Comparison of ENCODE assay signal across 1 cellular context in the genomic region with DNA sequence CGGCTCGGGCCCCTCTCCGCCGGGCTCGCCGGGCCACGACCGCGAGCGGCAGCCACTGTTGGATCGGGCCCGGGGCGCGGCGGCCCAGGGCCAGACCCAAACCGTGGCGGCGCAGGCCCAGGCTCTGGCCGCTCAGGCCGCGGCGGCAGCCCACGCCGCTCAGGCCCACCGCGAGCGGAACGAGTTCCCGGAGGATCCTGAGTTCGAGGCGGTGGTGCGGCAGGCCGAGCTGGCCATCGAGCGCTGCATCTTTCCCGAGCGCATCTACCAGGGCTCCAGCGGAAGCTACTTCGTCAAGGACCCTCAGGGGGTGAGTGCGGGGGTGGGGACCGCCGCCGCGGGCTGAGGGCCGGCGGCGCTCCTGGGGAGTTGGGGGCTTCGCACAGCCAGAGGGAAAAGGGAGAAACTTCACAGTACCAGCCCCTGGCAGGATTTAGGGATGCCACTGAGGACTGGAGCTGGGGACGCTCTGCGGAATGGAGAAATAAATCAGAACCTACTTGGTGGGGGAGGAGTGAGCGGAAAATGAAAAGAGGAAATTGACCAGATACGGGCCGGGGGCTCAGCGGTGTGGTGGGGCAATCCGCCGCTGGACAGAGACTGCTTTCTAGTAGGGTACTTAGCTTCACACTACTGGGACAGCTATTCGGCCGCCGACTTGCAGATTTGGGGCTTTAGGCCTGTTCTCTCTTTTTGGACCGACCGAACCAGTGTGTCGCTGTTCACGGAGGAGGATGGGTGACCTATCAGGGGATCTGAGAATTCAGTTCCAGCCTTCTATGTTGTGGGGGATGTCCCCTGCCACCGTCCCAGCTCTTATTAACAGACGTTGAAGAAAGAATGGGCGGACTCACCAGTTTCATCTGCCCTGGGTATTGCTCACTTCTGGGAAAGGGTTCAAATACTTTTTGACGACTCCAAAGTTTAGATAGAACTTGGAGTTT.
TF ChIP-seq lines count a peak whose summit lies in the region.

No MANE protein-coding gene starts in this region.

TF ChIP-seq in liver, 16 proteins besides CTCF, POLR2A, EP300 and RAD21 (continued from another document):
- TF ChIP-seq, protein P1, sequence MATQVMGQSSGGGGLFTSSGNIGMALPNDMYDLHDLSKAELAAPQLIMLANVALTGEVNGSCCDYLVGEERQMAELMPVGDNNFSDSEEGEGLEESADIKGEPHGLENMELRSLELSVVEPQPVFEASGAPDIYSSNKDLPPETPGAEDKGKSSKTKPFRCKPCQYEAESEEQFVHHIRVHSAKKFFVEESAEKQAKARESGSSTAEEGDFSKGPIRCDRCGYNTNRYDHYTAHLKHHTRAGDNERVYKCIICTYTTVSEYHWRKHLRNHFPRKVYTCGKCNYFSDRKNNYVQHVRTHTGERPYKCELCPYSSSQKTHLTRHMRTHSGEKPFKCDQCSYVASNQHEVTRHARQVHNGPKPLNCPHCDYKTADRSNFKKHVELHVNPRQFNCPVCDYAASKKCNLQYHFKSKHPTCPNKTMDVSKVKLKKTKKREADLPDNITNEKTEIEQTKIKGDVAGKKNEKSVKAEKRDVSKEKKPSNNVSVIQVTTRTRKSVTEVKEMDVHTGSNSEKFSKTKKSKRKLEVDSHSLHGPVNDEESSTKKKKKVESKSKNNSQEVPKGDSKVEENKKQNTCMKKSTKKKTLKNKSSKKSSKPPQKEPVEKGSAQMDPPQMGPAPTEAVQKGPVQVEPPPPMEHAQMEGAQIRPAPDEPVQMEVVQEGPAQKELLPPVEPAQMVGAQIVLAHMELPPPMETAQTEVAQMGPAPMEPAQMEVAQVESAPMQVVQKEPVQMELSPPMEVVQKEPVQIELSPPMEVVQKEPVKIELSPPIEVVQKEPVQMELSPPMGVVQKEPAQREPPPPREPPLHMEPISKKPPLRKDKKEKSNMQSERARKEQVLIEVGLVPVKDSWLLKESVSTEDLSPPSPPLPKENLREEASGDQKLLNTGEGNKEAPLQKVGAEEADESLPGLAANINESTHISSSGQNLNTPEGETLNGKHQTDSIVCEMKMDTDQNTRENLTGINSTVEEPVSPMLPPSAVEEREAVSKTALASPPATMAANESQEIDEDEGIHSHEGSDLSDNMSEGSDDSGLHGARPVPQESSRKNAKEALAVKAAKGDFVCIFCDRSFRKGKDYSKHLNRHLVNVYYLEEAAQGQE (IDR thresholded peaks at IDR 0.05) = no peak
- TF ChIP-seq HNF4A (conservative IDR thresholded peaks at IDR 0.05) = peak in 1 of 2 donors; percentile 7
- TF ChIP-seq, protein P2, sequence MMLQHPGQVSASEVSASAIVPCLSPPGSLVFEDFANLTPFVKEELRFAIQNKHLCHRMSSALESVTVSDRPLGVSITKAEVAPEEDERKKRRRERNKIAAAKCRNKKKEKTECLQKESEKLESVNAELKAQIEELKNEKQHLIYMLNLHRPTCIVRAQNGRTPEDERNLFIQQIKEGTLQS (IDR thresholded peaks at IDR 0.05) = no peak
- no peak for TF ChIP-seq FOXA1 (IDR thresholded peaks at IDR 0.05)
TF ChIP-seq in liver: peak in this region for 2.
